Comparison of ENCODE assay signal across 8 cellular contexts in the genomic region with DNA sequence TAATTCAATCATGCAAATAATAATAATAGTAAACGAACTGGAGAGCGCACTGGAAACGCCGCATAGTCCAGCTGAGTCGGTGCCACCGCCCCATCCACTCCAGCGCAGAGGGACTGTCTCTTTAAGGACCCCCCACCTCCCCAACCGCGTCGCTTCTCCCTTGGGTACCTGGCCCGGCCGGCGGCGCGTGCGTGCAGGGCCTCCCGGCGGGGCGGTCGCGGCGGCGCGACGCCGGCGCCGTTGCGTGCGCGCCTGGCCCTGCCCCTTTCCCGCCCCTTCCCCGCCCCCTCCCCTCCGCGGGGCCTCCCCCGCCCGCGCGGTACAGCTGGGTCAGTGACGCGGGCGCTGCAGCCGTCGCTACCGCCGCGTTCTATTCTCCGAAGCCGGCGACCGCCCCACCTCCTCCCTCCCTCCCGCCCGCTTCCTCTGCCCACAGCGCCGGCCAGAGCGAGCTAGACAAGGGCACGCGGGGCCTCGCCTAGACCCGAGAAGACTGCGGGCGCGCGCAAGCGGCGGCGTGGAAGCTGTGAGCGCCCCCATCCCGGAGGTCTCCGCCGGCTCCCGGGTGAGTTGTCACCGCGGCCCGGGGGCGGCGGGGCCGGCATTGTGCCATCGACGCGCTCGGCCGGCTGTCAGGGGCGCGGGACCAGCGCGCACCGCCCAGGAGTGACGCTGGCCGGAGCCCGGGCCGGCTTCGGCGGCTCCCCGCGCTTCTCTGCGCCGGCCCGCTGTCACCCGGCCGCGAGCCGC.
DNase-seq lines count a peak whose midpoint lies in the region; ATAC-seq and TF ChIP-seq lines count a peak whose summit lies in the region.

A gene with protein sequence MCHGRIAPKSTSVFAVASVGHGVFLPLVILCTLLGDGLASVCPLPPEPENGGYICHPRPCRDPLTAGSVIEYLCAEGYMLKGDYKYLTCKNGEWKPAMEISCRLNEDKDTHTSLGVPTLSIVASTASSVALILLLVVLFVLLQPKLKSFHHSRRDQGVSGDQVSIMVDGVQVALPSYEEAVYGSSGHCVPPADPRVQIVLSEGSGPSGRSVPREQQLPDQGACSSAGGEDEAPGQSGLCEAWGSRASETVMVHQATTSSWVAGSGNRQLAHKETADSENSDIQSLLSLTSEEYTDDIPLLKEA (plus strand): TSS at position 333 of the 750 bp plus-strand sequence. CDS start 46,997 bp downstream, outside the sequence.

- peak; percentile 65 for ATAC-seq in HG03432 (IDR thresholded peaks at IDR 0.05; ENCODE audit: unreplicated experiment)

- peak; percentile 46 for DNase-seq in AG09309 (ENCODE audit: low read depth)
- peak; percentile 92 for DNase-seq in NCI-H510A treated with DMSO at 0.1 percent for 48 hours (lab: John Stamatoyannopoulos, UW)
- DNase-seq in activated CD4-positive, alpha-beta T cell treated with anti-CD3 and anti-CD28 coated beads for 4 hours = peak; percentile 83 to 89
- DNase-seq in choroid plexus epithelial cell (ENCODE audit: low read depth) = peak; percentile 89
- peak; percentile 94 for DNase-seq in kidney tubule cell (ENCODE audit: low spot score)
- DNase-seq in stimulated activated CD4-positive, alpha-beta T cell treated with anti-CD3 and anti-CD28 coated beads, Interleukin-1b, Interleukin-23, amount 100 ng/mL, for 24 hours (ENCODE audit: low read depth in 4 of 4, low spot score in 1 of 4) = peak; percentile 69 to 81 (median 77)

- peak; percentile 52 for TF ChIP-seq POLR2A in GM19099 (IDR thresholded peaks at IDR 0.05; ENCODE audit: extremely low read depth, insufficient read length, low read depth)

- no peak for TF ChIP-seq CTCF in AG09309 (IDR thresholded peaks at IDR 0.05; ENCODE audit: control insufficient read depth, insufficient read depth, low read depth, low read length, missing control alignments)
- TF ChIP-seq CTCF in choroid plexus epithelial cell (conservative IDR thresholded peaks at IDR 0.05; ENCODE audit: low read depth, low read length) = no peak

- peak within 1 kb of the TSS; percentile 82 for H3K4me3 ChIP-seq in AG09309 (ENCODE audit: control insufficient read depth, low read depth, low read length)
- peak within 1 kb of the TSS; percentile 71 for H3K4me3 ChIP-seq in choroid plexus epithelial cell (ENCODE audit: low read depth, low read length)

Comparison
In these comparisons a context has a peak if more than half of its experiments do, and no peak if none do; other contexts are left out.
1. Peak in every context shown above with its lines: DNase-seq, ATAC-seq and H3K4me3 ChIP-seq.